8 cellular contexts compared by ENCODE assay signal in the genomic region with DNA sequence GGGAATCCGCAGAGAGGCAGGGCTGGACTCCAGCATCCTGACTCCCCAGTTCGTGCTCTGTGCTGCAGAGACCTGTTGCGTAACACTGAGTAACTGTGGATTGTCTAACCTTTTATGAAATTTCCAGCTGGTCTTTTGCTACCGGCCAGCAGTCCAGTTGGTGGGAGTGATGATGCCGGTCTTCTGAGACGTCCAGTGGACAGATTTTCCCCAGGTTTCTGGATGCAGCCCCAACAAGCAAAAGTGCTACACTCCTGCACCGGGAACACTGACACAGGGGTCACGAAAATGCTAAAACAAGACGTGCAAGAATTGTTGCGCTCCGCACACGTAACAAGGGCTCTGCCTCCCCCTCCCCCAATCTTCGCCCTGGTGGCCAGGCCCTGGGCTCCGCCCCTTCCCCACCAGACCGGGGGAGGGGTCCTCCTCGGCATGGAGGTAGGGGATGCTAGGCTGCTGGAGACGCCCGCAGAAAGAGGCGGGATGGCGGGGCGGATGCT. TPM values are rescaled to one million over a fixed set of nuclear protein-coding genes. Genes with fewer than 3 reads are reported as not detected.
DNase-seq lines count a peak whose midpoint lies in the region; ATAC-seq, FAIRE-seq and TF ChIP-seq lines count a peak whose summit lies in the region.

No MANE protein-coding gene starts in this region.

- ATAC-seq in stimulated activated effector memory CD8-positive, alpha-beta T cell treated with anti-CD3 and anti-CD28 coated beads, Interleukin-12 subunit alpha, Interleukin-12 subunit beta, amount 100 ng/mL, for 72 hours: no peak
- ATAC-seq in GM21576 (IDR thresholded peaks at IDR 0.05; ENCODE audit: unreplicated experiment): no peak
- ATAC-seq in HG03571 (IDR thresholded peaks at IDR 0.05; ENCODE audit: unreplicated experiment): no peak

- peak overlapping the region; percentile 71 for H3K9ac ChIP-seq in keratinocyte (ENCODE audit: control insufficient read depth, extremely low read depth, insufficient read depth, low read length)

- no peak for DNase-seq in CD8-positive, alpha-beta memory T cell
- DNase-seq in M059J (ENCODE audit: low read depth) (peak; percentile 65), astrocyte of the spinal cord (ENCODE audit: low read depth, low spot score) (peak; percentile 81), keratinocyte (ENCODE audit: low read depth, low spot score) (no peak), NCI-H1694 (lab: John Stamatoyannopoulos, UW) (no peak)
- DNase-seq in stimulated activated effector memory CD8-positive, alpha-beta T cell treated with anti-CD3 and anti-CD28 coated beads, Interleukin-12 subunit alpha, Interleukin-12 subunit beta, amount 100 ng/mL, for 72 hours (ENCODE audit: low spot score in 2 of 2): no peak

- H3K9me3 ChIP-seq in CD8-positive, alpha-beta memory T cell (ENCODE audit: low read length): no peaks in the 10 kb centered on the region
- no peaks in the 10 kb centered on the region for H3K9me3 ChIP-seq in keratinocyte (ENCODE audit: control insufficient read depth, low read depth, low read length)

- H3K4me1 Mint-ChIP-seq in CD8-positive, alpha-beta memory T cell: peaks cover 5 to 16% (median 6%) of the 10 kb centered on the region in 3 donors
- peaks cover 20% of the 10 kb centered on the region for H3K4me1 Mint-ChIP-seq in stimulated activated effector memory CD8-positive, alpha-beta T cell treated with anti-CD3 and anti-CD28 coated beads, Interleukin-12 subunit alpha, Interleukin-12 subunit beta, amount 100 ng/mL, for 72 hours

- H4K20me1 ChIP-seq in keratinocyte (ENCODE audit: control insufficient read depth, extremely low read depth, insufficient read depth, low read length): no peaks in the 10 kb centered on the region

- no peaks in the 10 kb centered on the region for H3K9me1 ChIP-seq in keratinocyte (ENCODE audit: control insufficient read depth, extremely low read depth, insufficient read depth, low read length)

- CTCF ChIA-PET in CD8-positive, alpha-beta memory T cell (lab: Charles Lee): no interaction called here

- dilution Hi-C loops in keratinocyte (cut with MboI; ENCODE audit: extremely low pct_ligation_motif_present, low sequenced_read_pairs): no loop called here

- no peak overlapping the region for H3K27ac Mint-ChIP-seq in CD8-positive, alpha-beta memory T cell
- no peak overlapping the region for H3K27ac Mint-ChIP-seq in stimulated activated effector memory CD8-positive, alpha-beta T cell treated with anti-CD3 and anti-CD28 coated beads, Interleukin-12 subunit alpha, Interleukin-12 subunit beta, amount 100 ng/mL, for 72 hours

- H3K9me3 Mint-ChIP-seq in CD8-positive, alpha-beta memory T cell: no peaks in the 10 kb centered on the region
- no peaks in the 10 kb centered on the region for H3K9me3 Mint-ChIP-seq in stimulated activated effector memory CD8-positive, alpha-beta T cell treated with anti-CD3 and anti-CD28 coated beads, Interleukin-12 subunit alpha, Interleukin-12 subunit beta, amount 100 ng/mL, for 72 hours

- H3K79me2 ChIP-seq in keratinocyte (ENCODE audit: control insufficient read depth, insufficient read depth, low read length): peaks cover 37% of the 10 kb centered on the region

- peak overlapping the region; percentile 21 to 67 (median 44) for H3K4me3 Mint-ChIP-seq in CD8-positive, alpha-beta memory T cell
- peak overlapping the region; percentile 87 for H3K4me3 Mint-ChIP-seq in stimulated activated effector memory CD8-positive, alpha-beta T cell treated with anti-CD3 and anti-CD28 coated beads, Interleukin-12 subunit alpha, Interleukin-12 subunit beta, amount 100 ng/mL, for 72 hours

- peaks cover 7% of the 10 kb centered on the region for H3K4me1 ChIP-seq in CD8-positive, alpha-beta memory T cell (ENCODE audit: insufficient read depth, low read length)
- H3K4me1 ChIP-seq in keratinocyte (ENCODE audit: control insufficient read depth, extremely low read depth, insufficient read depth, low read length): peaks cover 22% of the 10 kb centered on the region

- no peaks in the 10 kb centered on the region for H3K36me3 Mint-ChIP-seq in CD8-positive, alpha-beta memory T cell
- peaks cover 6% of the 10 kb centered on the region for H3K36me3 Mint-ChIP-seq in stimulated activated effector memory CD8-positive, alpha-beta T cell treated with anti-CD3 and anti-CD28 coated beads, Interleukin-12 subunit alpha, Interleukin-12 subunit beta, amount 100 ng/mL, for 72 hours

- in situ Hi-C loops in astrocyte of the spinal cord (cut with HindIII; ENCODE audit: low sequenced_read_pairs): no loop called here

- H3K4me2 ChIP-seq in keratinocyte (ENCODE audit: control insufficient read depth, extremely low read depth, insufficient read depth, low read depth, low read length): peak overlapping the region; percentile 92

- H3K27me3 ChIP-seq in CD8-positive, alpha-beta memory T cell (ENCODE audit: insufficient read depth, low read length, poor library complexity, severe bottlenecking): no peaks in the 10 kb centered on the region
- H3K27me3 ChIP-seq in keratinocyte (ENCODE audit: control insufficient read depth, extremely low read depth, insufficient read depth, low read length): no peaks in the 10 kb centered on the region

- H3K36me3 ChIP-seq in CD8-positive, alpha-beta memory T cell (ENCODE audit: insufficient read depth, low read length): no peaks in the 10 kb centered on the region
- H3K36me3 ChIP-seq in keratinocyte (ENCODE audit: control insufficient read depth in 2 of 2, extremely low read depth in 1 of 2, insufficient read depth in 2 of 2, low read length in 2 of 2): peaks cover 0 to 5% of the 10 kb centered on the region in 2 experiments

- H2AFZ ChIP-seq in keratinocyte (ENCODE audit: control insufficient read depth, low read length): peak overlapping the region; percentile 80

- no peak for TF ChIP-seq CTCF in astrocyte of the spinal cord (IDR thresholded peaks at IDR 0.05; ENCODE audit: low read depth, low read length)
- TF ChIP-seq CTCF in keratinocyte (optimal IDR thresholded peaks at IDR 0.05 in 1 of 3, IDR thresholded peaks at IDR 0.05 in 1 of 3, conservative IDR thresholded peaks at IDR 0.05 in 1 of 3; ENCODE audit: extremely low read depth in 1 of 3, insufficient read depth in 2 of 3, low read length in 3 of 3): no peak

- H3K27ac ChIP-seq in CD8-positive, alpha-beta memory T cell (ENCODE audit: low read depth, low read length): no peak overlapping the region
- H3K27ac ChIP-seq in keratinocyte (ENCODE audit: control insufficient read depth, insufficient read depth, low read length): peak overlapping the region; percentile 26

- no peak for FAIRE-seq in keratinocyte (lab: Jason Lieb, UNC)

- peaks cover 9 to 30% of the 10 kb centered on the region in 2 donors for H3K27me3 Mint-ChIP-seq in CD8-positive, alpha-beta memory T cell

- H3K4me3 ChIP-seq in CD8-positive, alpha-beta memory T cell (ENCODE audit: low read length): peak overlapping the region; percentile 32
- H3K4me3 ChIP-seq in astrocyte of the spinal cord (ENCODE audit: low read depth, low read length) (peak overlapping the region; percentile 78), keratinocyte (ENCODE audit: control insufficient read depth in 2 of 3, extremely low read depth in 1 of 3, insufficient read depth in 2 of 3, low read depth in 1 of 3, low read length in 3 of 3) (peak overlapping the region; percentile 65 to 92 (median 79))

- POLR2A ChIA-PET in CD8-positive, alpha-beta memory T cell (lab: Charles Lee): no interaction called here

RNA-seq across cellular contexts. Expression of gene MRC2, which starts 0.7 kb away (rescaled TPM):
- total RNA-seq in CD8-positive, alpha-beta memory T cell: 10 to 100 TPM; 10.0 to 10.2 TPM
- 0.08 TPM for polyA plus RNA-seq in CD8-positive, alpha-beta memory T cell
- 87.3 and 144 TPM in 2 replicates for total RNA-seq in M059J (2014; rRNA removed; shearing (Covaris generic))
- 14.0 to 36.6 TPM (median 30.5 TPM) in 3 replicates for polyA plus RNA-seq in keratinocyte
- polyA plus RNA-seq in keratinocyte (2011; ENCODE audit: low read depth): 26.9 TPM
- 5.4 and 16.0 TPM in 2 replicates for polyA plus RNA-seq in keratinocyte (2011; cell fraction: cytosol; rRNA removed)
- 63.2 and 93.3 TPM in 2 replicates for polyA plus RNA-seq in keratinocyte (2011; cell fraction: nucleus; rRNA removed)
- polyA plus RNA-seq in keratinocyte (2012; ENCODE audit: low replicate concordance): 24.8 and 56.6 TPM in 2 replicates
- 38.7 to 103 TPM (median 66.0 TPM) in 3 replicates for polyA minus RNA-seq in keratinocyte
- polyA minus RNA-seq in keratinocyte (2011; cell fraction: cytosol; rRNA and poly(A)+ RNA removed): 59.9 TPM
- 154 and 171 TPM in 2 replicates for polyA minus RNA-seq in keratinocyte (2011; cell fraction: nucleus; rRNA and poly(A)+ RNA removed)

Comparison
In these comparisons a context has a peak if more than half of its experiments do, and no peak if none do; other contexts are left out.
1. DNase-seq: peak in M059J (single experiment) and astrocyte of the spinal cord (single experiment); none in CD8-positive, alpha-beta memory T cell (0 of 5), keratinocyte (single experiment), stimulated activated effector memory CD8-positive, alpha-beta T cell treated with anti-CD3 and anti-CD28 coated beads, Interleukin-12 subunit alpha, Interleukin-12 subunit beta, amount 100 ng/mL, for 72 hours (0 of 2) and NCI-H1694 (single experiment).
2. Peak in every context shown above with its lines, with median percentiles within 50 percentile points of each other: H3K4me3 ChIP-seq.